Comparison of ENCODE assay signal across 8 cellular contexts in the genomic region with DNA sequence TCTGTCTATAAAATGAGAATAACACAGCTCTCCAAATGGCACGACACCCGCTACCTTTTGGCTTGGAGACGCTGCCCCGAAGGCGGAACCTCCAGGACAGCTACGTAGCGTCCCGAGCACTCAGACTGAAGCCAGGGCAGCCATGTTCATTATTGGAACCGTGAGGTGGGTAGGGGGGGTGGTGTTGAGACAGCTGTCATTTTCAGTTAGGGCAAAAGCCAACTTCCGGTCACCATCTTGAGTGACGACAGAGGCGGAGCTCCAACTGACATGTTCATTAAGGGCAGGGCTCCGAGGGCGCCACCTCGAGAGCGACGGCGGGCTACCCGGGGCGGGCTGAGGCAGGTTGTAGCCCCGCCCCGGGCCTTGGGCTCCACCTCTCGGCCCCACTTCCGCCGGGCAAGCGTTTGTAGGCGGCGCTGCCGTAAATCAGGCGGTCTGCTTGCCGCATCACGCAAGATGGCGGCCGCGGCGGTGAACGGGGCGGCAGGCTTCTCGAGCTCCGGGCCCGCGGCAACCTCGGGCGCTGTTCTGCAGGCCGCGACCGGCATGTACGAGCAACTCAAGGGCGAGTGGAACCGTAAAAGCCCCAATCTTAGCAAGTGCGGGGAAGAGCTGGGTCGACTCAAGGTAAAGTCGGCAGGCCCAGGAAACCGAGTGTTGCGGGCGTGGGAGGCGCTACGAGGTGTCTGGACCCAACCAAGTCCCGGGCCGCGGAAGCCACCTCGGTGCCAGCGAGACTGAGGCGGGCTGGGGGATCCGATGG. TPM values are rescaled to one million over a fixed set of nuclear protein-coding genes. Genes with fewer than 3 reads are reported as not detected.
DNase-seq lines count a peak whose midpoint lies in the region; TF ChIP-seq lines count a peak whose summit lies in the region.

Gene PSMD8, plus strand, starts transcription at position 240 of the 766 bp plus-strand sequence. Its CDS starts 31 bp downstream, at position 271.

- DNase-seq in COR-L47 (lab: John Stamatoyannopoulos, UW) (peak; percentile 99), GM20000 (ENCODE audit: low spot score) (peak; percentile 99), HT-29 (ENCODE audit: low spot score) (peak; percentile 100), NOMO-1 (lab: John Stamatoyannopoulos, UW; ENCODE audit: unreplicated experiment in 2 of 2) (peak; percentile 99 to 100), lung microvascular endothelial cell (ENCODE audit: low read depth in 2 of 2) (peak; percentile 97 to 99)
- peak; percentile 97 to 99 (median 98) for DNase-seq in effector memory CD4-positive, alpha-beta T cell
- peak; percentile 95 to 99 (median 96) for DNase-seq in stimulated activated CD4-positive, alpha-beta T cell treated with anti-CD3 and anti-CD28 coated beads, TNF-alpha, amount 100 ng/mL, for 48 hours (ENCODE audit: low read depth in 3 of 3)

- H3K27me3 ChIP-seq in effector memory CD4-positive, alpha-beta T cell (replicated peaks; ENCODE audit: control insufficient read depth, insufficient read depth, low read length, poor library complexity, severe bottlenecking), result no peaks in the 10 kb centered on the region

- POLR2A ChIA-PET in activated CD8-positive, alpha-beta memory T cell treated with anti-CD3 and anti-CD28 coated beads for 36 hours (lab: Charles Lee), result interaction anchor here (0.6 to 1.9 kb wide), 9 partner anchors 9 to 1061 kb away, joined by 3 to 15 read pairs (median 5); partner anchors contain the start of genes CATSPERG, FAM98C, GGN and RPS16

- H3K27ac ChIP-seq in effector memory CD4-positive, alpha-beta T cell (ENCODE audit: insufficient read depth, low read length, poor library complexity, severe bottlenecking), result peak within 1 kb of the TSS; percentile 86

- TF ChIP-seq CTCF in GM20000 (IDR thresholded peaks at IDR 0.05; ENCODE audit: extremely low read depth, missing control alignments), result peak; percentile 8

- H3K9me3 ChIP-seq in effector memory CD4-positive, alpha-beta T cell (ENCODE audit: control insufficient read depth, low read length), result no peaks in the 10 kb centered on the region

- CTCF ChIA-PET in activated CD8-positive, alpha-beta memory T cell treated with anti-CD3 and anti-CD28 coated beads for 36 hours (lab: Charles Lee), result interaction anchor here (0.6 to 2.0 kb wide), 9 partner anchors 12 to 474 kb away, joined by 3 to 15 read pairs (median 4); partner anchors contain the start of genes CATSPERG and FAM98C

- H3K36me3 ChIP-seq in effector memory CD4-positive, alpha-beta T cell (ENCODE audit: control insufficient read depth, insufficient read depth, low read length), result peaks cover 15% of the 10 kb centered on the region

- H3K4me3 ChIP-seq in effector memory CD4-positive, alpha-beta T cell (ENCODE audit: insufficient read depth, low read depth, low read length, poor library complexity, severe bottlenecking), result peak within 1 kb of the TSS; percentile 86

- H3K4me1 ChIP-seq in effector memory CD4-positive, alpha-beta T cell (ENCODE audit: control insufficient read depth, insufficient read depth, low read length, poor library complexity, severe bottlenecking), result peaks cover 12% of the 10 kb centered on the region

RNA-seq across cellular contexts. Expression of gene PSMD8, which starts in this region (rescaled TPM):
- total RNA-seq in HT-29 (2014; rRNA removed; shearing (Covaris generic)), result 627 and 640 TPM in 2 replicates
- total RNA-seq in activated CD8-positive, alpha-beta memory T cell treated with anti-CD3 and anti-CD28 coated beads for 36 hours, result 100 to 1,000 TPM; 239 to 249 TPM
- total RNA-seq in lung microvascular endothelial cell, result 178 and 202 TPM in 2 replicates

Comparison
In these comparisons a context has a peak if more than half of its experiments do, and no peak if none do; other contexts are left out.
1. Peak in every context shown above with its lines: DNase-seq, H3K4me3 ChIP-seq and H3K27ac ChIP-seq.